1 cellular context compared by ENCODE assay signal in genomic region chr6:50098306-50098705, GRCh38.
TF ChIP-seq lines count a peak whose summit lies in the region.

No MANE protein-coding gene starts in this region.

TF ChIP-seq in GM23338, 12 proteins besides CTCF, POLR2A, EP300 and RAD21 (continued from another document):
- TF ChIP-seq, protein P1, sequence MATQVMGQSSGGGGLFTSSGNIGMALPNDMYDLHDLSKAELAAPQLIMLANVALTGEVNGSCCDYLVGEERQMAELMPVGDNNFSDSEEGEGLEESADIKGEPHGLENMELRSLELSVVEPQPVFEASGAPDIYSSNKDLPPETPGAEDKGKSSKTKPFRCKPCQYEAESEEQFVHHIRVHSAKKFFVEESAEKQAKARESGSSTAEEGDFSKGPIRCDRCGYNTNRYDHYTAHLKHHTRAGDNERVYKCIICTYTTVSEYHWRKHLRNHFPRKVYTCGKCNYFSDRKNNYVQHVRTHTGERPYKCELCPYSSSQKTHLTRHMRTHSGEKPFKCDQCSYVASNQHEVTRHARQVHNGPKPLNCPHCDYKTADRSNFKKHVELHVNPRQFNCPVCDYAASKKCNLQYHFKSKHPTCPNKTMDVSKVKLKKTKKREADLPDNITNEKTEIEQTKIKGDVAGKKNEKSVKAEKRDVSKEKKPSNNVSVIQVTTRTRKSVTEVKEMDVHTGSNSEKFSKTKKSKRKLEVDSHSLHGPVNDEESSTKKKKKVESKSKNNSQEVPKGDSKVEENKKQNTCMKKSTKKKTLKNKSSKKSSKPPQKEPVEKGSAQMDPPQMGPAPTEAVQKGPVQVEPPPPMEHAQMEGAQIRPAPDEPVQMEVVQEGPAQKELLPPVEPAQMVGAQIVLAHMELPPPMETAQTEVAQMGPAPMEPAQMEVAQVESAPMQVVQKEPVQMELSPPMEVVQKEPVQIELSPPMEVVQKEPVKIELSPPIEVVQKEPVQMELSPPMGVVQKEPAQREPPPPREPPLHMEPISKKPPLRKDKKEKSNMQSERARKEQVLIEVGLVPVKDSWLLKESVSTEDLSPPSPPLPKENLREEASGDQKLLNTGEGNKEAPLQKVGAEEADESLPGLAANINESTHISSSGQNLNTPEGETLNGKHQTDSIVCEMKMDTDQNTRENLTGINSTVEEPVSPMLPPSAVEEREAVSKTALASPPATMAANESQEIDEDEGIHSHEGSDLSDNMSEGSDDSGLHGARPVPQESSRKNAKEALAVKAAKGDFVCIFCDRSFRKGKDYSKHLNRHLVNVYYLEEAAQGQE (IDR thresholded peaks at IDR 0.05; ENCODE audit: unreplicated experiment), result no peak
- TF ChIP-seq ETS1 (IDR thresholded peaks at IDR 0.05) (no peak), JUNB (IDR thresholded peaks at IDR 0.05; ENCODE audit: unreplicated experiment) (no peak), NANOG (IDR thresholded peaks at IDR 0.05; ENCODE audit: borderline replicate concordance) (no peak), POLR2AphosphoS5 (IDR thresholded peaks at IDR 0.05; ENCODE audit: low read depth) (no peak), ZNF331 (CRISPR knock-in tag; IDR thresholded peaks at IDR 0.05; ENCODE audit: low read depth) (no peak)
